In genomic region chr19:1237027-1237659, GRCh38 we compare ENCODE assay signal across 6 cellular contexts. TPM values are rescaled to one million over a fixed set of nuclear protein-coding genes. Genes with fewer than 3 reads are reported as not detected.
A peak's percentile ranks its signal among the peaks of the same experiment; 100 is the strongest.
DNase-seq lines count a peak whose midpoint lies in the region; ATAC-seq, FAIRE-seq and TF ChIP-seq lines count a peak whose summit lies in the region.

No MANE protein-coding gene starts in this region.

- no peak overlapping the region for H3K9ac ChIP-seq in parathyroid adenoma

- DNase-seq in HT-29 (ENCODE audit: low spot score) = peak; percentile 0
- no peak for DNase-seq in central memory CD8-positive, alpha-beta T cell (ENCODE audit: low spot score in 2 of 2)
- DNase-seq in superior temporal gyrus (ENCODE audit: extremely low spot score) = no peak
- no peak for DNase-seq in GM12891 (ENCODE audit: insufficient read length, low spot score)
- no peak for DNase-seq in DMS79 (lab: John Stamatoyannopoulos, UW)

- no peak for TF ChIP-seq CTCF in parathyroid adenoma (IDR thresholded peaks at IDR 0.05)

- H3K4me3 Mint-ChIP-seq in central memory CD8-positive, alpha-beta T cell = peak overlapping the region; percentile 52

- no peaks in the 10 kb centered on the region for H3K27me3 ChIP-seq in parathyroid adenoma (ENCODE audit: control insufficient read depth, insufficient read depth, low read length)

- peaks cover 7% of the 10 kb centered on the region for H3K36me3 Mint-ChIP-seq in central memory CD8-positive, alpha-beta T cell (ENCODE audit: insufficient read depth)

- H3K4me2 ChIP-seq in parathyroid adenoma (ENCODE audit: low read length) = peak overlapping the region; percentile 69

- peaks cover 22% of the 10 kb centered on the region for H3K4me1 ChIP-seq in parathyroid adenoma

- no peak for ATAC-seq in central memory CD8-positive, alpha-beta T cell (replicated peaks; ENCODE audit: extremely low read depth, poor library complexity, severe bottlenecking)

- peak overlapping the region; percentile 53 for H3K4me3 ChIP-seq in parathyroid adenoma (ENCODE audit: low read depth, low read length)

- H3K9me3 Mint-ChIP-seq in central memory CD8-positive, alpha-beta T cell = no peaks in the 10 kb centered on the region

- H3K27me3 Mint-ChIP-seq in central memory CD8-positive, alpha-beta T cell = peaks cover 12% of the 10 kb centered on the region

- H3K9me3 ChIP-seq in parathyroid adenoma (ENCODE audit: control insufficient read depth, low read length) = no peaks in the 10 kb centered on the region

- TF ChIP-seq POLR2A in GM12891 (IDR thresholded peaks at IDR 0.05; ENCODE audit: low read depth, low read length) = no peak

- no peaks in the 10 kb centered on the region for H3K36me3 ChIP-seq in parathyroid adenoma (ENCODE audit: control insufficient read depth, insufficient read depth, low read length)

- peak overlapping the region; percentile 71 for H2AFZ ChIP-seq in parathyroid adenoma

- no peak overlapping the region for H3K27ac Mint-ChIP-seq in central memory CD8-positive, alpha-beta T cell (ENCODE audit: low read depth)

- no peak for FAIRE-seq in GM12891 (lab: Jason Lieb, UNC)

- H3K4me1 Mint-ChIP-seq in central memory CD8-positive, alpha-beta T cell = peaks cover 17% of the 10 kb centered on the region

- no peaks in the 10 kb centered on the region for H3K79me2 ChIP-seq in parathyroid adenoma

- no peak overlapping the region for H3K27ac ChIP-seq in parathyroid adenoma

TF ChIP-seq in GM12891, 5 proteins besides CTCF, POLR2A, EP300 and RAD21:
- no peak for TF ChIP-seq POLR2AphosphoS5 (IDR thresholded peaks at IDR 0.05; ENCODE audit: low read depth, low read length)

RNA-seq across cellular contexts. Expression of gene CBARP, which starts 0.7 kb away (rescaled TPM):
- 2.4 and 3.9 TPM in 2 replicates for total RNA-seq in HT-29 (2014; rRNA removed; shearing (Covaris generic))
- 1.5 TPM for polyA plus RNA-seq in GM12891 (2012; ENCODE audit: low read depth, missing spikeins)

RNA-seq across cellular contexts. Expression of gene ATP5F1D, which starts 4.4 kb away (rescaled TPM):
- 142 and 159 TPM in 2 replicates for total RNA-seq in HT-29 (2014; rRNA removed; shearing (Covaris generic))
- polyA plus RNA-seq in GM12891 (2012; ENCODE audit: low read depth, missing spikeins) = 209 TPM

RNA-seq across cellular contexts. Expression of gene MIDN, which starts 11.2 kb away (rescaled TPM):
- 32.5 and 38.6 TPM in 2 replicates for total RNA-seq in HT-29 (2014; rRNA removed; shearing (Covaris generic))
- 16.2 TPM for polyA plus RNA-seq in GM12891 (2012; ENCODE audit: low read depth, missing spikeins)

RNA-seq across cellular contexts. Expression of gene STK11, which starts 31.6 kb away (rescaled TPM):
- total RNA-seq in HT-29 (2014; rRNA removed; shearing (Covaris generic)) = 101 and 114 TPM in 2 replicates
- 27.4 TPM for polyA plus RNA-seq in GM12891 (2012; ENCODE audit: low read depth, missing spikeins)

RNA-seq across cellular contexts. Expression of gene CIRBP, which starts 32.0 kb away (rescaled TPM):
- total RNA-seq in HT-29 (2014; rRNA removed; shearing (Covaris generic)) = 72.3 and 72.7 TPM in 2 replicates
- polyA plus RNA-seq in GM12891 (2012; ENCODE audit: low read depth, missing spikeins) = 297 TPM
